Comparison of ENCODE assay signal across 14 cellular contexts in genomic region chr12:117986705-117987469, GRCh38. TPM values are rescaled to one million over a fixed set of nuclear protein-coding genes. Genes with fewer than 3 reads are reported as not detected.
DNase-seq lines count a peak whose midpoint lies in the region; ATAC-seq and TF ChIP-seq lines count a peak whose summit lies in the region.
"Had no signal": no experiment of that assay in that cellular context is flagged by ENCODE, and none has a peak within 500 bp of the region (broad histone marks: within the 10 kb centered on the region; RNA-seq: fewer than 3 reads in every experiment).

No MANE protein-coding gene starts in this region.

- H3K4me2 ChIP-seq in IMR-90 (ENCODE audit: low read depth, low read length) (no peak overlapping the region; the same call in 1 of the 2 replicates), osteoblast (ENCODE audit: insufficient read depth, low read length) (peak overlapping the region; percentile 81)

- no peak overlapping the region for H4K91ac ChIP-seq in IMR-90 (ENCODE audit: insufficient read depth, low read depth, low read length)

- H3K4me1 ChIP-seq in IMR-90 (ENCODE audit: control insufficient read depth, insufficient read depth, low read length): no peaks in the 10 kb centered on the region
- H3K4me1 ChIP-seq in osteoblast (ENCODE audit: insufficient read depth, low read length): peaks cover 29% of the 10 kb centered on the region
- no peaks in the 10 kb centered on the region for H3K4me1 ChIP-seq in adrenal gland (replicated peaks in 1 of 2)

- H3K4me3 ChIP-seq in IMR-90 (ENCODE audit: insufficient read depth, low read depth, low read length) (no peak overlapping the region), astrocyte of the cerebellum (ENCODE audit: low read depth, low read length) (no peak overlapping the region), osteoblast (ENCODE audit: insufficient read depth, low read length) (peak overlapping the region; percentile 48), adrenal gland (no peak overlapping the region)

- no peak overlapping the region for H2BK20ac ChIP-seq in IMR-90 (ENCODE audit: low read depth, low read length)

- H3K9me3 Mint-ChIP-seq in osteocyte (ENCODE audit: unreplicated experiment): no peaks in the 10 kb centered on the region

- TF ChIP-seq RAD21 in IMR-90 (IDR thresholded peaks at IDR 0.05; ENCODE audit: low read length): no peak

- no peaks in the 10 kb centered on the region for H3K36me3 Mint-ChIP-seq in osteocyte (ENCODE audit: unreplicated experiment)
- H3K36me3 Mint-ChIP-seq: WTC11 had no signal

- H3K27ac Mint-ChIP-seq in osteocyte (ENCODE audit: unreplicated experiment): no peak overlapping the region
- H3K27ac Mint-ChIP-seq: WTC11 had no signal

- no peaks in the 10 kb centered on the region for H3K79me2 ChIP-seq in osteoblast (ENCODE audit: insufficient read depth, low read length)

- H3K4me1 Mint-ChIP-seq in osteocyte (ENCODE audit: unreplicated experiment): no peaks in the 10 kb centered on the region
- H3K4me1 Mint-ChIP-seq: WTC11 had no signal

- no peak for TF ChIP-seq CTCF in IMR-90 (conservative IDR thresholded peaks at IDR 0.05; ENCODE audit: low read depth, low read length)
- TF ChIP-seq CTCF in astrocyte of the cerebellum (IDR thresholded peaks at IDR 0.05; ENCODE audit: low read depth, low read length, missing control alignments): no peak
- no peak for TF ChIP-seq CTCF in osteoblast (IDR thresholded peaks at IDR 0.05; ENCODE audit: extremely low read depth, low read depth, low read length)
- TF ChIP-seq CTCF in adrenal gland (IDR thresholded peaks at IDR 0.05): no peak
- no peak for TF ChIP-seq CTCF in osteocyte (IDR thresholded peaks at IDR 0.05)

- no peak overlapping the region for H3K56ac ChIP-seq in IMR-90 (ENCODE audit: extremely low read depth, insufficient read depth, low read length)

- H2BK120ac ChIP-seq in IMR-90 (ENCODE audit: low read depth, low read length): no peak overlapping the region

- no peak overlapping the region for H4K5ac ChIP-seq in IMR-90 (ENCODE audit: low read depth, low read length)

- no peak overlapping the region for H3K4me3 Mint-ChIP-seq in osteocyte (ENCODE audit: unreplicated experiment)
- H3K4me3 Mint-ChIP-seq: WTC11 had no signal

- no peak overlapping the region for H2BK15ac ChIP-seq in IMR-90 (ENCODE audit: low read depth, low read length)

- DNase-seq in EL (peak; percentile 89), IMR-90 (peak; percentile 17), astrocyte of the cerebellum (ENCODE audit: low read depth) (peak; percentile 24), osteoblast (ENCODE audit: insufficient read length, low spot score, missing footprints) (peak; percentile 89), NCI-H187 treated with DMSO at 0.1 percent for 48 hours (lab: John Stamatoyannopoulos, UW) (no peak), adrenal gland (no peak), osteocyte (ENCODE audit: extremely low spot score, unreplicated experiment) (no peak)
- DNase-seq: MM.1S; NCI-H510A treated with DMSO at 0.1 percent for 48 hours; SHP77; stimulated activated CD4-positive, alpha-beta T cell treated with anti-CD3 and anti-CD28 coated beads, Interleukin-4, amount 100 ng/mL, for 4 hours; substantia nigra had no signal

- H3K18ac ChIP-seq in IMR-90 (ENCODE audit: low read depth, low read length): no peak overlapping the region

- H3K36me3 ChIP-seq in IMR-90 (ENCODE audit: control insufficient read depth, insufficient read depth, low read length): no peaks in the 10 kb centered on the region
- H3K36me3 ChIP-seq in osteoblast (ENCODE audit: insufficient read depth, low read length): no peaks in the 10 kb centered on the region
- H3K36me3 ChIP-seq in adrenal gland (replicated peaks in 1 of 2): no peaks in the 10 kb centered on the region

- no peak overlapping the region for H2AK9ac ChIP-seq in IMR-90 (replicated peaks; ENCODE audit: low read depth, low read length, poor library complexity)

- no peak overlapping the region for H3K14ac ChIP-seq in IMR-90 (replicated peaks; ENCODE audit: low read depth, low read length)

- H2AK5ac ChIP-seq in IMR-90 (ENCODE audit: low read depth, low read length): no peak overlapping the region

- no peak overlapping the region for H2AFZ ChIP-seq in IMR-90 (replicated peaks; ENCODE audit: low read length, poor library complexity)
- H2AFZ ChIP-seq in osteoblast (ENCODE audit: low read length): peak overlapping the region; percentile 28

- H3K27me3 ChIP-seq in IMR-90 (ENCODE audit: control insufficient read depth, insufficient read depth, low read length) (no peaks in the 10 kb centered on the region), osteoblast (ENCODE audit: insufficient read depth, low read length) (no peaks in the 10 kb centered on the region), adrenal gland (no peaks in the 10 kb centered on the region)

- H3K9me1 ChIP-seq in IMR-90 (ENCODE audit: insufficient read depth, low read length): no peaks in the 10 kb centered on the region

- POLR2A ChIA-PET in IMR-90 (lab: Charles Lee; ENCODE audit: unreplicated experiment): interaction anchor here (0.6 kb wide), 2 partner anchors 9 to 27 kb away, joined by 4 to 7 read pairs; no protein-coding TSS in a partner anchor

- BruUV-seq in IMR-90 (replicated peaks; lab: Mats Ljungman, UMichigan): no TSS peak

- no peak for TF ChIP-seq POLR2A in IMR-90 (IDR thresholded peaks at IDR 0.05; ENCODE audit: low read depth, low read length)
- no peak for TF ChIP-seq POLR2A in adrenal gland (IDR thresholded peaks at IDR 0.05)

- intact Hi-C loops in IMR-90 (cut with micrococcal nuclease) (no loop called here), adrenal gland (cut with DNase I) (no loop called here)

- CTCF ChIA-PET in IMR-90 (lab: Yijun Ruan, JAX): no interaction called here

- dilution Hi-C loops in IMR-90 (cut with HindIII; ENCODE audit: low sequenced_read_pairs, unreplicated experiment): no loop called here

- no peaks in the 10 kb centered on the region for H3K27me3 Mint-ChIP-seq in osteocyte (ENCODE audit: unreplicated experiment)

- H3K9me3 ChIP-seq in IMR-90 (ENCODE audit: control insufficient read depth, insufficient read depth, low read length): no peaks in the 10 kb centered on the region
- H3K9me3 ChIP-seq in osteoblast (ENCODE audit: low read depth, low read length): no peaks in the 10 kb centered on the region
- no peaks in the 10 kb centered on the region for H3K9me3 ChIP-seq in adrenal gland (replicated peaks in 1 of 3)

- no peaks in the 10 kb centered on the region for H3K79me1 ChIP-seq in IMR-90 (ENCODE audit: low read depth in 1 of 2, low read length in 2 of 2)

- no CpG with 5 or more reads among the region's 4 CpGs for WGBS in IMR-90 (ENCODE audit: extremely low coverage in 2 of 2, insufficient read length in 1 of 2), 2 experiments
- 67 to 76% (median 71%) methylated on average over 4 of the region's 4 CpGs for WGBS in adrenal gland, 4 donors

- no peak overlapping the region for H3K27ac ChIP-seq in IMR-90 (ENCODE audit: insufficient read depth, low read length)
- H3K27ac ChIP-seq in osteoblast (ENCODE audit: low read depth, low read length): peak overlapping the region; percentile 95
- no peak overlapping the region for H3K27ac ChIP-seq in adrenal gland

- no peak overlapping the region for H3K4ac ChIP-seq in IMR-90 (ENCODE audit: low read depth, low read length)

- no peak overlapping the region for H4K8ac ChIP-seq in IMR-90 (ENCODE audit: low read depth in 2 of 2, low read length in 2 of 2)

- no peak overlapping the region for H2BK5ac ChIP-seq in IMR-90 (ENCODE audit: low read depth, low read length, poor library complexity, severe bottlenecking)

- H4K20me1 ChIP-seq in IMR-90 (ENCODE audit: insufficient read depth, low read length): no peaks in the 10 kb centered on the region
- H4K20me1 ChIP-seq in osteoblast (ENCODE audit: insufficient read depth, low read length): no peaks in the 10 kb centered on the region

- ATAC-seq in IMR-90 (ENCODE audit: low read depth): no peak
- ATAC-seq: WTC11 had no signal

- in situ Hi-C loops in IMR-90 (cut with MboI; ENCODE audit: low sequenced_read_pairs) (no loop called here), astrocyte of the cerebellum (cut with HindIII; ENCODE audit: low sequenced_read_pairs) (no loop called here)

- H3K23ac ChIP-seq in IMR-90 (ENCODE audit: low read depth, low read length): no peak overlapping the region

- no peak overlapping the region for H3K9ac ChIP-seq in IMR-90 (ENCODE audit: low read depth, low read length)

TF ChIP-seq in IMR-90, 13 proteins besides CTCF, POLR2A, EP300 and RAD21 (continues in another document):
- TF ChIP-seq MXI1 (IDR thresholded peaks at IDR 0.05; ENCODE audit: borderline replicate concordance, low read depth, low read length): no peak
- no peak for TF ChIP-seq CEBPB (IDR thresholded peaks at IDR 0.05; ENCODE audit: low read depth, low read length)
- TF ChIP-seq MAZ (IDR thresholded peaks at IDR 0.05; ENCODE audit: borderline replicate concordance, low read depth, low read length): no peak
- TF ChIP-seq ELK1 (IDR thresholded peaks at IDR 0.05; ENCODE audit: borderline replicate concordance, low read depth, low read length): no peak

RNA-seq across cellular contexts. Expression of gene KSR2, which starts 18.1 kb away (rescaled TPM):
- not detected in 2 replicates for total RNA-seq in IMR-90 (2012; rRNA removed)
- not detected in 2 replicates for polyA plus RNA-seq in IMR-90 (2012; rRNA removed)
- polyA plus RNA-seq in IMR-90 (2012; cell fraction: cytosol; rRNA removed): not detected in 2 replicates
- not detected in 2 replicates for polyA plus RNA-seq in IMR-90 (2012; cell fraction: nucleus; rRNA removed; ENCODE audit: low replicate concordance)
- under 0.01 TPM in 2 replicates for total RNA-seq in osteoblast
- 1 to 10 TPM in 2 of 8 donors, under 1 TPM in 3, not detected in 3; 0.03 to 2.7 (median 0.84) TPM for total RNA-seq in adrenal gland
- 1 to 10 TPM in 2 of 3 donors, under 1 TPM in 1; 0.20 to 1.4 (median 1.4) TPM for polyA plus RNA-seq in adrenal gland
- total RNA-seq in osteocyte: not detected in 2 replicates
- total RNA-seq: cardiac septum had no signal

RNA-seq across cellular contexts. Expression of gene RFC5, which starts 29.6 kb away (rescaled TPM):
- 20.1 and 20.6 TPM in 2 replicates for total RNA-seq in IMR-90 (2012; rRNA removed)
- polyA plus RNA-seq in IMR-90 (2012; rRNA removed): 12.8 and 14.7 TPM in 2 replicates
- 5.2 and 6.3 TPM in 2 replicates for polyA plus RNA-seq in IMR-90 (2012; cell fraction: cytosol; rRNA removed)
- 17.8 and 26.5 TPM in 2 replicates for polyA plus RNA-seq in IMR-90 (2012; cell fraction: nucleus; rRNA removed; ENCODE audit: low replicate concordance)
- 8.3 and 10.0 TPM in 2 replicates for total RNA-seq in osteoblast
- 10 to 100 TPM in 3 of 8 donors, 1 to 10 TPM in 5; 5.8 to 28.0 (median 9.0) TPM for total RNA-seq in adrenal gland
- 1 to 10 TPM; 6.6 to 8.6 (median 7.8) TPM for polyA plus RNA-seq in adrenal gland
- total RNA-seq in osteocyte: 12.7 and 13.2 TPM in 2 replicates

Comparison
In these comparisons a context has a peak if more than half of its experiments do, and no peak if none do; other contexts are left out.
1. DNase-seq: peak in EL (single experiment), IMR-90 (single experiment), astrocyte of the cerebellum (single experiment) and osteoblast (single experiment); none in NCI-H187 treated with DMSO at 0.1 percent for 48 hours (single experiment), adrenal gland (0 of 7) and osteocyte (single experiment).